Comparison of ENCODE assay signal across 1 cellular context in the genomic region with DNA sequence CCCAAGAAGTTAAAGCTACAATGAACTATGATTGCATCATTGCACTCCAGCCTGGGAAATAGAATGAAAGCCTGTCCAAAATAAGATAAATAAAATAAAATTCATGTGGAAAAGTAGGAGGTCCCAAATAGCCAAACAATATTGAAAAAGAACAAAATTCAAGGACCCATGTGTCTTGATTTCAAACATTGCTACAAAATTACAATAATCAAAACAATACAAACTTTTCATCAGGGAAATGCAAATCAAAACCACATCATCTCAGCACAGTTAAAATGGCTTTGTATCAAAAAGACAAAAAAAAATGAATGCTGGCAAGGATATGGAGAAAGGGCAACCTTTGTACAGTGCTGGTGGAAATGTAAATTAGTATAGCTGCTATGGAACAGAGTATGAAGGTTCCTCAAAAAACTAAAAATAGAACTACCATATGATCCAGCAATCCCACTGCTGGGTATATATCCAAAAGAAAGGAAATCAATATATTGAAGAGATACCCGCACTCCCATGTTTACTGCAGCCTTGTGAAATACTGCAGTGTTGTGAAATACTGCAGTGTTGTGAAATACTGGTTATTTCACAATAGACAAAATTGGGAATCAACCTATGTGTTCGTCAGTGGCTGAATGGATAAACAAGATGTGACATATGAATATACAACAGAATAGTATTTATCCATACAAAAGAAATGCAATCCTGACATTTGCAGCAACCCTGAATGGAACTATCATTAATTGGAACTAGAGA.
TF ChIP-seq lines count a peak whose summit lies in the region.

No MANE protein-coding gene starts in this region.

TF ChIP-seq in HepG2, 621 proteins besides CTCF, POLR2A, EP300 and RAD21 (continued from another document and continues in another):
- TF ChIP-seq TERF1 (CRISPR knock-in tag; IDR thresholded peaks at IDR 0.05), result no peak
- peak; percentile 41; the same call in 1 of the 2 replicates for TF ChIP-seq ELF3 (CRISPR knock-in tag; IDR thresholded peaks at IDR 0.05)
- TF ChIP-seq, protein P1, sequence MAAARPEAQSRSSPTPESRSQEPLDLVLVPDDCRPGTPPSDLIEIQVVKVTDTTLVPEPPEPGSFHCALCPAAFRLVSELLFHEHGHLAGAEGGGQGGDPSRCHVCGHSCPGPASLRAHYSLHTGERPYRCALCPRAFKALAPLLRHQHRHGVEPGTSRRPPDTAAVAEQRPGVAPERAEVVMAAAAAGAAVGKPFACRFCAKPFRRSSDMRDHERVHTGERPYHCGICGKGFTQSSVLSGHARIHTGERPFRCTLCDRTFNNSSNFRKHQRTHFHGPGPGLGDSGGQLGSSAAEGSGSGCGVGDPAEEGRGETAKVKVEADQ (CRISPR knock-in tag; IDR thresholded peaks at IDR 0.05; ENCODE audit: borderline replicate concordance), result no peak
- TF ChIP-seq RARA (CRISPR knock-in tag; IDR thresholded peaks at IDR 0.05), result peak; percentile 58
- no peak for TF ChIP-seq TBX3 (IDR thresholded peaks at IDR 0.05; ENCODE audit: borderline replicate concordance)
- TF ChIP-seq TRIM24 (CRISPR knock-in tag; IDR thresholded peaks at IDR 0.05), result peak; percentile 100
- no peak for TF ChIP-seq TEAD3 (CRISPR knock-in tag; optimal IDR thresholded peaks at IDR 0.05; ENCODE audit: borderline replicate concordance)
- TF ChIP-seq, protein P2, sequence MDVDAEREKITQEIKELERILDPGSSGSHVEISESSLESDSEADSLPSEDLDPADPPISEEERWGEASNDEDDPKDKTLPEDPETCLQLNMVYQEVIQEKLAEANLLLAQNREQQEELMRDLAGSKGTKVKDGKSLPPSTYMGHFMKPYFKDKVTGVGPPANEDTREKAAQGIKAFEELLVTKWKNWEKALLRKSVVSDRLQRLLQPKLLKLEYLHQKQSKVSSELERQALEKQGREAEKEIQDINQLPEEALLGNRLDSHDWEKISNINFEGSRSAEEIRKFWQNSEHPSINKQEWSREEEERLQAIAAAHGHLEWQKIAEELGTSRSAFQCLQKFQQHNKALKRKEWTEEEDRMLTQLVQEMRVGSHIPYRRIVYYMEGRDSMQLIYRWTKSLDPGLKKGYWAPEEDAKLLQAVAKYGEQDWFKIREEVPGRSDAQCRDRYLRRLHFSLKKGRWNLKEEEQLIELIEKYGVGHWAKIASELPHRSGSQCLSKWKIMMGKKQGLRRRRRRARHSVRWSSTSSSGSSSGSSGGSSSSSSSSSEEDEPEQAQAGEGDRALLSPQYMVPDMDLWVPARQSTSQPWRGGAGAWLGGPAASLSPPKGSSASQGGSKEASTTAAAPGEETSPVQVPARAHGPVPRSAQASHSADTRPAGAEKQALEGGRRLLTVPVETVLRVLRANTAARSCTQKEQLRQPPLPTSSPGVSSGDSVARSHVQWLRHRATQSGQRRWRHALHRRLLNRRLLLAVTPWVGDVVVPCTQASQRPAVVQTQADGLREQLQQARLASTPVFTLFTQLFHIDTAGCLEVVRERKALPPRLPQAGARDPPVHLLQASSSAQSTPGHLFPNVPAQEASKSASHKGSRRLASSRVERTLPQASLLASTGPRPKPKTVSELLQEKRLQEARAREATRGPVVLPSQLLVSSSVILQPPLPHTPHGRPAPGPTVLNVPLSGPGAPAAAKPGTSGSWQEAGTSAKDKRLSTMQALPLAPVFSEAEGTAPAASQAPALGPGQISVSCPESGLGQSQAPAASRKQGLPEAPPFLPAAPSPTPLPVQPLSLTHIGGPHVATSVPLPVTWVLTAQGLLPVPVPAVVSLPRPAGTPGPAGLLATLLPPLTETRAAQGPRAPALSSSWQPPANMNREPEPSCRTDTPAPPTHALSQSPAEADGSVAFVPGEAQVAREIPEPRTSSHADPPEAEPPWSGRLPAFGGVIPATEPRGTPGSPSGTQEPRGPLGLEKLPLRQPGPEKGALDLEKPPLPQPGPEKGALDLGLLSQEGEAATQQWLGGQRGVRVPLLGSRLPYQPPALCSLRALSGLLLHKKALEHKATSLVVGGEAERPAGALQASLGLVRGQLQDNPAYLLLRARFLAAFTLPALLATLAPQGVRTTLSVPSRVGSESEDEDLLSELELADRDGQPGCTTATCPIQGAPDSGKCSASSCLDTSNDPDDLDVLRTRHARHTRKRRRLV (CRISPR knock-in tag; IDR thresholded peaks at IDR 0.05), result no peak
- peak in 1 of 2 experiments; percentile 43; a peak in 1 of 4 replicates for TF ChIP-seq ATF4 (CRISPR knock-in tag; IDR thresholded peaks at IDR 0.05)
- no peak for TF ChIP-seq HOXA7 (CRISPR knock-in tag; IDR thresholded peaks at IDR 0.05)
- peak; percentile 92; the same call in 1 of the 2 replicates for TF ChIP-seq ZBTB39 (CRISPR knock-in tag; IDR thresholded peaks at IDR 0.05)
- TF ChIP-seq ZMYM4 (CRISPR knock-in tag; IDR thresholded peaks at IDR 0.05), result peak; percentile 71; the same call in 1 of the 2 replicates
- TF ChIP-seq SMAD9 (CRISPR knock-in tag; IDR thresholded peaks at IDR 0.05), result no peak
- peak; percentile 48; the same call in 1 of the 2 replicates for TF ChIP-seq HNF4A (CRISPR knock-in tag; IDR thresholded peaks at IDR 0.05)
- 0 out of 2 replicates have a peak, but pooled peaks have one; percentile 62 for TF ChIP-seq ZFP1 (CRISPR knock-in tag; IDR thresholded peaks at IDR 0.05)
- peak; percentile 28; the same call in 1 of the 2 replicates for TF ChIP-seq EHMT2 (IDR thresholded peaks at IDR 0.05; ENCODE audit: borderline replicate concordance, low read depth, low read length)
- no peak for TF ChIP-seq ZNF264 (CRISPR knock-in tag; IDR thresholded peaks at IDR 0.05)
- TF ChIP-seq KLF6 (CRISPR knock-in tag; IDR thresholded peaks at IDR 0.05), result 0 out of 2 replicates have a peak, but pooled peaks have one; percentile 54
- TF ChIP-seq TP53 (CRISPR knock-in tag; conservative IDR thresholded peaks at IDR 0.05), result no peak
- 0 out of 2 replicates have a peak, but pooled peaks have one; percentile 45 for TF ChIP-seq POGK (CRISPR knock-in tag; conservative IDR thresholded peaks at IDR 0.05)
- TF ChIP-seq AFF4 (CRISPR knock-in tag; IDR thresholded peaks at IDR 0.05), result no peak
- TF ChIP-seq SAP130 (CRISPR knock-in tag; IDR thresholded peaks at IDR 0.05; ENCODE audit: low read depth), result peak; percentile 40; the same call in 1 of the 2 replicates
- TF ChIP-seq, protein P3, sequence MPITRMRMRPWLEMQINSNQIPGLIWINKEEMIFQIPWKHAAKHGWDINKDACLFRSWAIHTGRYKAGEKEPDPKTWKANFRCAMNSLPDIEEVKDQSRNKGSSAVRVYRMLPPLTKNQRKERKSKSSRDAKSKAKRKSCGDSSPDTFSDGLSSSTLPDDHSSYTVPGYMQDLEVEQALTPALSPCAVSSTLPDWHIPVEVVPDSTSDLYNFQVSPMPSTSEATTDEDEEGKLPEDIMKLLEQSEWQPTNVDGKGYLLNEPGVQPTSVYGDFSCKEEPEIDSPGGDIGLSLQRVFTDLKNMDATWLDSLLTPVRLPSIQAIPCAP (CRISPR knock-in tag; IDR thresholded peaks at IDR 0.05; ENCODE audit: low read depth), result no peak
- peak; percentile 28; the same call in 1 of the 2 replicates for TF ChIP-seq ATF7 (IDR thresholded peaks at IDR 0.05)
- TF ChIP-seq ATF7 (CRISPR knock-in tag; IDR thresholded peaks at IDR 0.05), result no peak
- TF ChIP-seq SNRNP70 (IDR thresholded peaks at IDR 0.05; ENCODE audit: low read depth, low read length), result no peak
